8 cellular contexts compared by ENCODE assay signal in the genomic region with DNA sequence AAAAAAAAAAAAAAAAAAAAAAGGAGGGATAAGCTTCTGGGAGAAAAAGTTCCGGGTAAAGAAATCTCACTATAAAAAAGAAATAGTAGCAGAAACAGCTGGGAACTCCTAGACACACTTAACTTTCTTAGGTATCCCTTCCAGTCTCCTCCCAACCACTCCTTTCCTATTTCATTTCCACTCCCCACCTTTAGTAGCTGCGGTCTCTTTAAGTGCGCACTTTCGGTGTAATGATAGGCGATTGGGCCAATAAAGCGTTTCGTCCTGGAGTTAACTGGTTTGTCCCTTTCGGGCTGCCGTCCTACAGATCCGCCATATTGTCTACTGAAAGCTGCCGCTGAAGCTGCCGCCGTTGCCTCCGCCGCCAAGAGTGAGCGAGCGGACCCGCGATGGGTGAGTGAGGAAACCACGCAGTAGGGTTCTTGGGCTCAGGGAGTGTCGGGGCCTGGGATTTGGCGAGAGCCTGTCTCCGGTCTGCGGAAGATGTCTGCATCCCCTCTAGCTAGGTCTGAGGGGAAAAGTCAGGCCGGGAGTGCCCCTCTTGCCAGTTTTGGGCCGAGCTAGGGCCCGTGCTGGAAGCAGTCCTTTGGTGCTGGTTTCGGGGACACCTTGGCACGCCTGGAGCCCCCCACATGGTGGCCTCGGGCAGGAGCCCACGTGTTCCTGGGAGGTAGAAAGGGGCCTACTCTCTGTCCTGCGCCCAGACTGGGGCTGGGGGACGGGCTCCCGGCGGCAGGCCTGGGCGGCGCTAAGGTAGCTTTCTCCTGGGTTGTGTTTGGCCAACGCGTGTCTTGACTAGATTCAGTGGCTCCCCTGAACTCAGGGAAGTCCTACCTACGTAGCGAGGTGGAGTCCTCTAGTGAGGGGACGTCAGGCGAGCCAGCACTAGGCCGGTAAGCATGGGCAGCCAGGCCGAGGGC. TPM values are rescaled to one million over a fixed set of nuclear protein-coding genes. Genes with fewer than 3 reads are reported as not detected.
DNase-seq lines count a peak whose midpoint lies in the region; ATAC-seq and TF ChIP-seq lines count a peak whose summit lies in the region.

KPNA6 (plus strand) TSS at position 315 of the 920 bp plus-strand sequence; CDS start at position 390, 75 bp downstream.

- no peak within 1 kb of the TSS for H4K8ac ChIP-seq in H9 (replicated peaks; ENCODE audit: insufficient read length, low read depth, low read length)

- H3K4me1 Mint-ChIP-seq in H9 (peaks cover 12 to 15% of the 10 kb centered on the region in 2 experiments), neural progenitor cell (peaks cover 14% of the 10 kb centered on the region)

- H4K20me1 ChIP-seq in H9 (ENCODE audit: control insufficient read depth, insufficient read depth, insufficient read length), result no peaks in the 10 kb centered on the region
- peaks cover 45% of the 10 kb centered on the region for H4K20me1 ChIP-seq in neural progenitor cell (ENCODE audit: low read depth)

- peaks cover 30% of the 10 kb centered on the region for H3F3A ChIP-seq in neural progenitor cell (ENCODE audit: low read depth)

- no peak within 1 kb of the TSS for H2BK20ac ChIP-seq in H9 (ENCODE audit: low read depth, low read length, poor library complexity, severe bottlenecking)

- WGBS in H9 (ENCODE audit: extremely low coverage, insufficient read length, low lambda C conversion rate), result no CpG with 5 or more reads among the region's 45 CpGs

- H3K4me2 ChIP-seq in H9 (ENCODE audit: insufficient read depth, insufficient read length, low read length) (peak within 1 kb of the TSS; percentile 79), neural progenitor cell (peak within 1 kb of the TSS; percentile 94)

- H2AK5ac ChIP-seq in H9 (ENCODE audit: insufficient read length, low read length), result no peak within 1 kb of the TSS

- peaks cover 22% of the 10 kb centered on the region for H3K36me3 ChIP-seq in SJSA1
- no peaks in the 10 kb centered on the region for H3K36me3 ChIP-seq in neural progenitor cell
- H3K36me3 ChIP-seq in stomach smooth muscle (ENCODE audit: control insufficient read depth in 2 of 2, insufficient read depth in 2 of 2, low read length in 2 of 2), result no peaks in the 10 kb centered on the region

- peaks cover 17% of the 10 kb centered on the region for H3K79me2 ChIP-seq in H9 (ENCODE audit: insufficient read depth, low read length)
- peaks cover 51% of the 10 kb centered on the region for H3K79me2 ChIP-seq in neural progenitor cell (ENCODE audit: low read depth)

- H3K4ac ChIP-seq in H9 (ENCODE audit: low read depth, low read length), result no peak within 1 kb of the TSS

- H3K9me3 ChIP-seq in H9 (ENCODE audit: control insufficient read depth, low read depth, low read length) (no peaks in the 10 kb centered on the region), SJSA1 (replicated peaks) (no peaks in the 10 kb centered on the region), neural progenitor cell (ENCODE audit: low read depth) (no peaks in the 10 kb centered on the region), stomach smooth muscle (ENCODE audit: control insufficient read depth in 2 of 2, low read length in 2 of 2) (no peaks in the 10 kb centered on the region)

- H4K5ac ChIP-seq in H9 (ENCODE audit: insufficient read length, low read depth, low read length), result no peak within 1 kb of the TSS

- H3K36me3 Mint-ChIP-seq in H9 (ENCODE audit: insufficient read depth in 1 of 3, low read depth in 3 of 3), result peaks cover 0 to 7% (median 4%) of the 10 kb centered on the region in 3 experiments; a peak in 5 of 7 replicates
- H3K36me3 Mint-ChIP-seq in neural progenitor cell, result no peaks in the 10 kb centered on the region

- H3K9ac ChIP-seq in H9 (ENCODE audit: extremely low read depth, insufficient read length, low read length) (peak within 1 kb of the TSS; percentile 74), neural progenitor cell (peak within 1 kb of the TSS; percentile 94), stomach smooth muscle (ENCODE audit: low read length in 2 of 2) (peak within 1 kb of the TSS; percentile 97 to 98)

- no peaks in the 10 kb centered on the region for H3K23me2 ChIP-seq in H9 (ENCODE audit: insufficient read length, low read depth, low read length, poor library complexity, severe bottlenecking)

- no peak within 1 kb of the TSS for H2BK12ac ChIP-seq in H9 (ENCODE audit: insufficient read length, low read depth, low read length)

- ATAC-seq in foreskin keratinocyte, result peak; percentile 83

- H3K27ac ChIP-seq in H9 (ENCODE audit: insufficient read length, low read depth, low read length) (peak within 1 kb of the TSS; percentile 46), SJSA1 (peak within 1 kb of the TSS; percentile 28), foreskin keratinocyte (peak within 1 kb of the TSS; percentile 77), neural progenitor cell (peak within 1 kb of the TSS; percentile 89), stomach smooth muscle (ENCODE audit: low read length) (peak within 1 kb of the TSS; percentile 92)

- no peak within 1 kb of the TSS for H3K23ac ChIP-seq in H9 (ENCODE audit: insufficient read length, low read depth, low read length)

- H2BK5ac ChIP-seq in H9 (ENCODE audit: insufficient read length, low read length), result no peak within 1 kb of the TSS

- peak within 1 kb of the TSS; percentile 99 for H3K4me3 Mint-ChIP-seq in H9
- H3K4me3 Mint-ChIP-seq in neural progenitor cell, result peak within 1 kb of the TSS; percentile 100

- peak within 1 kb of the TSS; percentile 48 for H3K14ac ChIP-seq in H9 (ENCODE audit: insufficient read depth, low read length)

- H2BK15ac ChIP-seq in H9 (ENCODE audit: low read depth, low read length), result no peak within 1 kb of the TSS

- H3K27ac Mint-ChIP-seq in H9 (peak within 1 kb of the TSS; percentile 98 to 99 (median 98)), neural progenitor cell (peak within 1 kb of the TSS; percentile 99)

- H3K56ac ChIP-seq in H9 (ENCODE audit: insufficient read length, low read depth, low read length), result no peak within 1 kb of the TSS

- H3K27me3 ChIP-seq in H9 (ENCODE audit: insufficient read depth, low read length) (no peaks in the 10 kb centered on the region), SJSA1 (replicated peaks) (no peaks in the 10 kb centered on the region), foreskin keratinocyte (no peaks in the 10 kb centered on the region), neural progenitor cell (no peaks in the 10 kb centered on the region), stomach smooth muscle (ENCODE audit: control insufficient read depth in 1 of 2, insufficient read depth in 2 of 2, low read length in 2 of 2) (no peaks in the 10 kb centered on the region)

- H3K79me1 ChIP-seq in H9 (ENCODE audit: insufficient read depth, low read depth, low read length, poor library complexity, severe bottlenecking), result peaks cover 7% of the 10 kb centered on the region

- H3K9me3 Mint-ChIP-seq in H9 (no peaks in the 10 kb centered on the region; a peak in 1 of 5 replicates), neural progenitor cell (no peaks in the 10 kb centered on the region)

- peak within 1 kb of the TSS; percentile 65 for H3K4me3 ChIP-seq in SJSA1
- peak within 1 kb of the TSS; percentile 93 for H3K4me3 ChIP-seq in neural progenitor cell
- peak within 1 kb of the TSS; percentile 99 for H3K4me3 ChIP-seq in stomach smooth muscle (ENCODE audit: low read length in 2 of 2)

- H4K91ac ChIP-seq in H9 (ENCODE audit: insufficient read length, low read depth, low read length), result no peak within 1 kb of the TSS

- peak within 1 kb of the TSS; percentile 40 for H3K18ac ChIP-seq in H9 (ENCODE audit: insufficient read length, low read depth, low read length)

- H2AFZ ChIP-seq in H9 (ENCODE audit: low read length) (no peak within 1 kb of the TSS), neural progenitor cell (replicated peaks) (peak within 1 kb of the TSS; percentile 90)

- H3K27me3 Mint-ChIP-seq in H9 (ENCODE audit: low read depth), result no peaks in the 10 kb centered on the region
- H3K27me3 Mint-ChIP-seq in neural progenitor cell (ENCODE audit: insufficient read depth, low read depth), result peaks cover 7% of the 10 kb centered on the region

- DNase-seq in EH (ENCODE audit: low read depth) (peak; percentile 96), H9 (peak; percentile 91), MV-4-11 (lab: John Stamatoyannopoulos, UW) (peak; percentile 90), SJSA1 (ENCODE audit: low read depth in 1 of 2, low spot score in 2 of 2) (peak; percentile 88 to 89), foreskin keratinocyte (peak; percentile 87 to 94), neural progenitor cell (ENCODE audit: low spot score) (peak; percentile 93)
- peak; percentile 88 for DNase-seq in activated gamma-delta T cell treated with anti-CD3 and anti-CD28 coated beads, Interleukin-2, amount 50 U/mL, for 16 hours (ENCODE audit: low read depth)

- no peaks in the 10 kb centered on the region for H3K4me1 ChIP-seq in H9 (ENCODE audit: insufficient read depth, low read length)
- peaks cover 9% of the 10 kb centered on the region for H3K4me1 ChIP-seq in SJSA1 (replicated peaks)
- no peaks in the 10 kb centered on the region for H3K4me1 ChIP-seq in foreskin keratinocyte
- peaks cover 5% of the 10 kb centered on the region for H3K4me1 ChIP-seq in neural progenitor cell
- peaks cover 18% of the 10 kb centered on the region for H3K4me1 ChIP-seq in stomach smooth muscle (ENCODE audit: control insufficient read depth, insufficient read depth, low read length)

- H3T11ph ChIP-seq in H9 (ENCODE audit: low read length), result no peak within 1 kb of the TSS

- no peak within 1 kb of the TSS for H2BK120ac ChIP-seq in H9 (ENCODE audit: low read depth, low read length, poor library complexity, severe bottlenecking)

- no peak for TF ChIP-seq CTCF in H9 (conservative IDR thresholded peaks at IDR 0.05)
- no peak for TF ChIP-seq CTCF in foreskin keratinocyte (conservative IDR thresholded peaks at IDR 0.05)
- TF ChIP-seq CTCF in neural progenitor cell (IDR thresholded peaks at IDR 0.05), result peak; percentile 2

RNA-seq across cellular contexts. Expression of gene KPNA6, which starts in this region (rescaled TPM):
- total RNA-seq in H9 (2021) (114 TPM in 2 replicates), foreskin keratinocyte (58.2 and 58.9 TPM in 2 replicates), neural progenitor cell (ENCODE audit: low replicate concordance) (58.5 and 69.3 TPM in 2 replicates)
- total RNA-seq in SJSA1 (2014; rRNA removed; shearing (Covaris generic)), result 45.4 and 54.4 TPM in 2 replicates
- polyA plus RNA-seq in foreskin keratinocyte, result 15.1 and 17.7 TPM in 2 replicates

Comparison
In these comparisons a context has a peak if more than half of its experiments do, and no peak if none do; other contexts are left out.
1. Peak in every context shown above with its lines: DNase-seq, ATAC-seq, H3K4me3 ChIP-seq and H3K27ac ChIP-seq.
2. H3K27ac ChIP-seq: peak in every context shown above with its lines; median percentile 92 in stomach smooth muscle; 89 in neural progenitor cell; 77 in foreskin keratinocyte; 46 in H9; 28 in SJSA1.